In genomic region chr2:59308108-59308507, GRCh38 we compare ENCODE assay signal across 18 cellular contexts.
"Had no signal": no experiment of that assay in that cellular context is flagged by ENCODE, and none has a peak within 500 bp of the region (broad histone marks: within the 10 kb centered on the region; RNA-seq: fewer than 3 reads in every experiment).

No MANE protein-coding gene starts in this region.

- ATAC-seq: activated CD8-positive, alpha-beta memory T cell treated with anti-CD3 and anti-CD28 coated beads, Interleukin-2, amount 10 ng/mL, durations not matched to agents 7 days and 5 days; activated naive CD8-positive, alpha-beta T cell treated with anti-CD3 and anti-CD28 coated beads, Interleukin-2, amount 50 U/mL, for 24 hours; heart right ventricle; right lobe of liver had no signal

- DNase-seq: activated CD4-positive, alpha-beta memory T cell treated with anti-CD3 and anti-CD28 coated beads, Interleukin-2, amount 10 ng/mL, durations not matched to agents 7 days and 5 days; activated CD4-positive, alpha-beta T cell treated with anti-CD3 and anti-CD28 coated beads, Interleukin-2, amount 10 ng/mL, durations not matched to agents 24 days and 14 days; activated CD4-positive, CD25-positive, alpha-beta regulatory T cell treated with anti-CD3 and anti-CD28 coated beads, Interleukin-2, amount 50 U/mL, for 72 hours; activated CD8-positive, alpha-beta memory T cell treated with anti-CD3 and anti-CD28 coated beads, Interleukin-2, amount 10 ng/mL, durations not matched to agents 7 days and 5 days; activated naive CD8-positive, alpha-beta T cell treated with anti-CD3 and anti-CD28 coated beads, Interleukin-2, amount 50 U/mL, for 24 hours; activated T-cell treated with anti-CD3 and anti-CD28 coated beads, Interleukin-2, amount 50 U/mL, for 48 hours; amygdala; central memory CD4-positive, alpha-beta T cell; endodermal cell; foreskin melanocyte; heart right ventricle; naive B cell; nephron progenitor cell; right lobe of liver; stimulated activated CD4-positive, alpha-beta T cell treated with anti-CD3 and anti-CD28 coated beads, Interleukin-2, amount 100 ng/mL, for 48 hours; stimulated activated naive CD4-positive, alpha-beta T cell treated with Interleukin-2 at 50 U/mL for 16 hours; T1000; upper lobe of left lung had no signal
